11 cellular contexts compared by ENCODE assay signal in the genomic region with DNA sequence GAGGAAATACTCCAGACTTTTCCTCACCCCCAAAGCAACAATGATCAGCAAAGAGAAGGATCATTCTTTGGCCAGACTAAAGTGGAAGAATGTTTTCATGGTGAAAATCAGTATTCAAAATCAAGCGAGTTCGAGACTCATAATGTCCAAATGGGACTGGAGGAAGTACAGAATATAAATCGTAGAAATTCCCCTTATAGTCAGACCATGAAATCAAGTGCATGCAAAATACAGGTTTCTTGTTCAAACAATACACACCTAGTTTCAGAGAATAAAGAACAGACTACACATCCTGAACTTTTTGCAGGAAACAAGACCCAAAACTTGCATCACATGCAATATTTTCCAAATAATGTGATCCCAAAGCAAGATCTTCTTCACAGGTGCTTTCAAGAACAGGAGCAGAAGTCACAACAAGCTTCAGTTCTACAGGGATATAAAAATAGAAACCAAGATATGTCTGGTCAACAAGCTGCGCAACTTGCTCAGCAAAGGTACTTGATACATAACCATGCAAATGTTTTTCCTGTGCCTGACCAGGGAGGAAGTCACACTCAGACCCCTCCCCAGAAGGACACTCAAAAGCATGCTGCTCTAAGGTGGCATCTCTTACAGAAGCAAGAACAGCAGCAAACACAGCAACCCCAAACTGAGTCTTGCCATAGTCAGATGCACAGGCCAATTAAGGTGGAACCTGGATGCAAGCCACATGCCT.
DNase-seq lines count a peak whose midpoint lies in the region; ATAC-seq and TF ChIP-seq lines count a peak whose summit lies in the region.
"Had no signal": no experiment of that assay in that cellular context is flagged by ENCODE, and none has a peak within 500 bp of the region (broad histone marks: within the 10 kb centered on the region; RNA-seq: fewer than 3 reads in every experiment).

No MANE protein-coding gene starts in this region.

- H3K36me3 ChIP-seq in MG63 (no peaks in the 10 kb centered on the region), tibial artery (peaks cover 9 to 29% (median 20%) of the 10 kb centered on the region in 3 donors)
- H3K36me3 ChIP-seq: thoracic aorta had no signal

- peak; percentile 95 for ATAC-seq in HG02763 (IDR thresholded peaks at IDR 0.05; ENCODE audit: unreplicated experiment)
- ATAC-seq in HG03575 (IDR thresholded peaks at IDR 0.05; ENCODE audit: extremely low read depth, insufficient number of reproducible peaks, low FRiP score, unreplicated experiment), result peak; percentile 83

- peak overlapping the region; percentile 45; the same call in 1 of the 2 replicates for H3K4me3 ChIP-seq in GM08714 (ENCODE audit: low read length)
- no peak overlapping the region for H3K4me3 ChIP-seq in MG63
- H3K4me3 ChIP-seq in tibial artery, result no peak overlapping the region
- H3K4me3 ChIP-seq: PC-9, thoracic aorta had no signal

- intact Hi-C loops in tibial artery (cut with DNase I; ENCODE audit: low total_unique reads), result no loop called here

- no peaks in the 10 kb centered on the region for H3K27me3 ChIP-seq in MG63
- H3K27me3 ChIP-seq in tibial artery, result no peaks in the 10 kb centered on the region

- H3K9me3 ChIP-seq in MG63 (no peaks in the 10 kb centered on the region), tibial artery (no peaks in the 10 kb centered on the region)
- H3K9me3 ChIP-seq: thoracic aorta had no signal

- DNase-seq in GM19238 (ENCODE audit: insufficient read length, low spot score), result peak; percentile 15
- no peak for DNase-seq in kidney tubule cell (ENCODE audit: low spot score)
- DNase-seq in MG63, result no peak
- DNase-seq in A172 (ENCODE audit: low spot score), result no peak
- no peak for DNase-seq in tibial artery
- DNase-seq: activated CD4-positive, CD25-positive, alpha-beta regulatory T cell treated with anti-CD3 and anti-CD28 coated beads, Interleukin-2, amount 50 U/mL, for 72 hours; PC-9 had no signal

- no peak overlapping the region for H3K27ac ChIP-seq in tibial artery
- H3K27ac ChIP-seq: PC-9, thoracic aorta had no signal

- no peak for TF ChIP-seq CTCF in tibial artery (IDR thresholded peaks at IDR 0.05)

- H3K4me1 ChIP-seq in tibial artery, result peaks cover 0 to 14% (median 0%) of the 10 kb centered on the region in 4 donors
